Comparison of ENCODE assay signal across 1 cellular context in the genomic region with DNA sequence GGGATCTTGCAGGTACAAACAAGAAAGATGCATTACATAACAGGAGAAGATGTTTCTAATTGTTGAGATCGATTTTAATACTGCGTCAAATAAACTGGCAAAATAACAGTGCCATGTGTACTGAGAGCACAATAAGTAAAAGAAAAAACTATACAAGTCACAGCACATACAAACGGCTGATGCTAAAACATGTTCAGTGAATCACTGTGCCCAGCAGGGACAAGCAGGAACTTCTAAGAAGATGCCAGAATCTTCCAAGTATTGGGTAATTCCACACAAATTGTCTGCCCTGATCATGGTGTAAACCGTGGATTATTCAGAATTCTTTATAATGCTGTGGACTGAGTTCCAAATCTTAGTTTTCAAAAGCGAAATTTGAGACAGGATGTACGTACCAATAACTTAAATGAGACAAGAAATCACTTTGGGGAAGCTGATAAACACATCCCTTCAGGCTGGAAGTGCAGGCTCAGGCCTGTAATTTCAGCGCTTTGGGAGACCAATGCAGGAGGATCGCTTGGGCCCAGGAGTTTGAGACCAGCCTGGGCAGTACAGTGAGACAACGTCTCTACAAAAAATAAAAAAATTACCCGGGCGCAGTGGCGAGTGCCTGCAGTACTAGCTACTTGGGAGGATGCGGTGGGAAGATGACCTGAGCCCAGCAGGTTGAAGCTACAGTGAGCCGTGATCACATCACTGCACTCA.
TF ChIP-seq lines count a peak whose summit lies in the region.

No MANE protein-coding gene starts in this region.

TF ChIP-seq in HepG2, 621 proteins besides CTCF, POLR2A, EP300 and RAD21:
- TF ChIP-seq HIVEP1 (CRISPR knock-in tag; IDR thresholded peaks at IDR 0.05) (no peak), ZBTB1 (CRISPR knock-in tag; IDR thresholded peaks at IDR 0.05; ENCODE audit: borderline replicate concordance) (no peak), SMC3 (IDR thresholded peaks at IDR 0.05; ENCODE audit: low read length) (no peak)
